ENCODE assay signal across 10 cellular contexts in genomic region chr20:19975901-19976300, GRCh38. TPM values are rescaled to one million over a fixed set of nuclear protein-coding genes. Genes with fewer than 3 reads are reported as not detected.
A peak's percentile ranks its signal among the peaks of the same experiment; 100 is the strongest.
DNase-seq lines count a peak whose midpoint lies in the region; ATAC-seq and TF ChIP-seq lines count a peak whose summit lies in the region.
"Had no signal": no experiment of that assay in that cellular context is flagged by ENCODE, and none has a peak within 500 bp of the region (broad histone marks: within the 10 kb centered on the region; RNA-seq: fewer than 3 reads in every experiment).

No MANE protein-coding gene starts in this region.

- H3K4me3 ChIP-seq in sigmoid colon = peak overlapping the region; percentile 48 to 66 (median 57)

- no peak for ATAC-seq in HG02623 (IDR thresholded peaks at IDR 0.05; ENCODE audit: unreplicated experiment)
- no peak for ATAC-seq in activated T-cell treated with anti-CD3 and anti-CD28 coated beads, Interleukin-2, amount 50 U/mL, for 4 hours
- ATAC-seq: natural killer cell treated with Interleukin-12 subunit alpha and Interleukin-12 subunit beta and Interleukin-15 and Interleukin-18, amount 100 ng/mL, for 72 hours had no signal

- H3K9me3 Mint-ChIP-seq in Calu3 (ENCODE audit: low read depth, unreplicated experiment) = no peaks in the 10 kb centered on the region
- no peaks in the 10 kb centered on the region for H3K9me3 Mint-ChIP-seq in activated T-cell treated with anti-CD3 and anti-CD28 coated beads, Interleukin-2, amount 50 U/mL, for 4 hours
- H3K9me3 Mint-ChIP-seq: activated naive CD4-positive, alpha-beta T cell treated with anti-CD3 and anti-CD28 coated beads, Interleukin-2, amount 50 U/mL, for 24 hours; natural killer cell treated with Interleukin-12 subunit alpha and Interleukin-12 subunit beta and Interleukin-15 and Interleukin-18, amount 100 ng/mL, for 72 hours had no signal

- no peak for DNase-seq in Calu3
- DNase-seq in SW480 (ENCODE audit: low spot score) = peak; percentile 55
- peak; percentile 70 for DNase-seq in globus pallidus (ENCODE audit: low spot score)
- DNase-seq in sigmoid colon = no peak
- no peak for DNase-seq in NAMALWA (ENCODE audit: low spot score)
- DNase-seq in activated T-cell treated with anti-CD3 and anti-CD28 coated beads, Interleukin-2, amount 50 U/mL, for 4 hours = no peak
- DNase-seq in activated gamma-delta T cell (lab: John Stamatoyannopoulos, UW) = no peak

- peaks cover 0 to 9% (median 0%) of the 10 kb centered on the region in 4 donors for H3K36me3 ChIP-seq in sigmoid colon

- peaks cover 30% of the 10 kb centered on the region for H3K36me3 Mint-ChIP-seq in Calu3 (ENCODE audit: insufficient read depth, unreplicated experiment)
- no peaks in the 10 kb centered on the region for H3K36me3 Mint-ChIP-seq in activated T-cell treated with anti-CD3 and anti-CD28 coated beads, Interleukin-2, amount 50 U/mL, for 4 hours (ENCODE audit: insufficient read depth)
- H3K36me3 Mint-ChIP-seq: activated naive CD4-positive, alpha-beta T cell treated with anti-CD3 and anti-CD28 coated beads, Interleukin-2, amount 50 U/mL, for 24 hours; natural killer cell treated with Interleukin-12 subunit alpha and Interleukin-12 subunit beta and Interleukin-15 and Interleukin-18, amount 100 ng/mL, for 72 hours had no signal

- TF ChIP-seq EP300 in sigmoid colon (IDR thresholded peaks at IDR 0.05) = no peak

- peak overlapping the region; percentile 87 to 97 (median 88) for H3K27ac ChIP-seq in sigmoid colon

- H3K27me3 ChIP-seq in sigmoid colon = no peaks in the 10 kb centered on the region

- no peaks in the 10 kb centered on the region for H3K9me3 ChIP-seq in sigmoid colon

- 71 to 77% methylated on average over 9 of the region's 9 CpGs for WGBS in sigmoid colon, 2 donors

- H3K27me3 Mint-ChIP-seq in Calu3 (ENCODE audit: unreplicated experiment) = no peaks in the 10 kb centered on the region
- H3K27me3 Mint-ChIP-seq in activated T-cell treated with anti-CD3 and anti-CD28 coated beads, Interleukin-2, amount 50 U/mL, for 4 hours (ENCODE audit: low read depth) = peaks cover 3% of the 10 kb centered on the region

- CTCF ChIA-PET in Calu3 (lab: Charles Lee) = interaction anchor here (0.5 to 1.3 kb wide), 3 partner anchors 63 to 89 kb away, joined by 3 to 5 read pairs (median 5); no protein-coding TSS in a partner anchor

- H3K4me1 ChIP-seq in sigmoid colon = peaks cover 0 to 73% (median 58%) of the 10 kb centered on the region in 4 donors

- TF ChIP-seq CTCF in Calu3 (IDR thresholded peaks at IDR 0.05; ENCODE audit: unreplicated experiment) (no peak), sigmoid colon (IDR thresholded peaks at IDR 0.05) (no peak)

- no peak for TF ChIP-seq POLR2A in sigmoid colon (IDR thresholded peaks at IDR 0.05)

- H3K4me3 Mint-ChIP-seq in Calu3 (ENCODE audit: low read depth, unreplicated experiment) = peak overlapping the region; percentile 62
- no peak overlapping the region for H3K4me3 Mint-ChIP-seq in activated T-cell treated with anti-CD3 and anti-CD28 coated beads, Interleukin-2, amount 50 U/mL, for 4 hours
- H3K4me3 Mint-ChIP-seq: activated naive CD4-positive, alpha-beta T cell treated with anti-CD3 and anti-CD28 coated beads, Interleukin-2, amount 50 U/mL, for 24 hours; natural killer cell treated with Interleukin-12 subunit alpha and Interleukin-12 subunit beta and Interleukin-15 and Interleukin-18, amount 100 ng/mL, for 72 hours had no signal

- BruUV-seq in Calu3 (replicated peaks; lab: Mats Ljungman, UMichigan) = TSS peak; percentile 40

- H3K4me1 Mint-ChIP-seq in Calu3 (ENCODE audit: low read depth, unreplicated experiment) = no peaks in the 10 kb centered on the region
- peaks cover 16% of the 10 kb centered on the region for H3K4me1 Mint-ChIP-seq in activated T-cell treated with anti-CD3 and anti-CD28 coated beads, Interleukin-2, amount 50 U/mL, for 4 hours (ENCODE audit: low read depth)

- no peak overlapping the region for H3K27ac Mint-ChIP-seq in Calu3 (ENCODE audit: unreplicated experiment)
- H3K27ac Mint-ChIP-seq: activated naive CD4-positive, alpha-beta T cell treated with anti-CD3 and anti-CD28 coated beads, Interleukin-2, amount 50 U/mL, for 24 hours; natural killer cell treated with Interleukin-12 subunit alpha and Interleukin-12 subunit beta and Interleukin-15 and Interleukin-18, amount 100 ng/mL, for 72 hours had no signal

- intact Hi-C loops in Calu3 (cut with micrococcal nuclease; ENCODE audit: unreplicated experiment) (loop anchor here (5.0 kb wide), 1 partner anchor 89 kb away; no protein-coding TSS in a partner anchor), sigmoid colon (cut with DNase I) (loop anchor here (2.0 to 5.0 kb wide), 3 partner anchors 19 to 219 kb away; partner anchors contain the start of gene RIN2)

RNA-seq across cellular contexts. Expression of gene NAA20, which starts 41.3 kb away (rescaled TPM):
- 31.0 and 32.4 TPM in 2 replicates for total RNA-seq in Calu3 (2022)
- total RNA-seq in sigmoid colon = 10 to 100 TPM; 26.3 to 44.9 (median 36.2) TPM
- polyA plus RNA-seq in sigmoid colon = 10 to 100 TPM; 58.9 to 74.2 (median 60.5) TPM
- total RNA-seq in activated T-cell treated with anti-CD3 and anti-CD28 coated beads, Interleukin-2, amount 50 U/mL, for 4 hours = 100 to 1,000 TPM; 115 to 121 (median 118) TPM

Comparison
In these comparisons a context has a peak if more than half of its experiments do, and no peak if none do; other contexts are left out.
1. DNase-seq: peak in SW480 (single experiment) and globus pallidus (single experiment); none in Calu3 (single experiment), sigmoid colon (single experiment), NAMALWA (single experiment), activated T-cell treated with anti-CD3 and anti-CD28 coated beads, Interleukin-2, amount 50 U/mL, for 4 hours (single experiment) and activated gamma-delta T cell (single experiment).